Comparison of ENCODE assay signal across 11 cellular contexts in genomic region chr1:52867060-52867845, GRCh38. TPM values are rescaled to one million over a fixed set of nuclear protein-coding genes. Genes with fewer than 3 reads are reported as not detected.
DNase-seq lines count a peak whose midpoint lies in the region; ATAC-seq and TF ChIP-seq lines count a peak whose summit lies in the region.
"Had no signal": no experiment of that assay in that cellular context is flagged by ENCODE, and none has a peak within 500 bp of the region (broad histone marks: within the 10 kb centered on the region; RNA-seq: fewer than 3 reads in every experiment).

No MANE protein-coding gene starts in this region.

- TF ChIP-seq CTCF in neural progenitor cell (IDR thresholded peaks at IDR 0.05) = no peak

- no peak overlapping the region for H3K4me3 ChIP-seq in neural progenitor cell

- H3K4me1 Mint-ChIP-seq in activated CD4-positive, alpha-beta T cell treated with anti-CD3 and anti-CD28 coated beads for 36 hours = peaks cover 5% of the 10 kb centered on the region
- no peaks in the 10 kb centered on the region for H3K4me1 Mint-ChIP-seq in stimulated activated memory B cell treated with anti-CD40 and anti-IgM and Interleukin-4, amounts not matched to agents 10 μg/mL and 1 μg/mL and 100 μg/mL, for 72 hours
- H3K4me1 Mint-ChIP-seq in neural progenitor cell = no peaks in the 10 kb centered on the region

- no peaks in the 10 kb centered on the region for H3K27me3 ChIP-seq in neural progenitor cell

- H3K9me3 ChIP-seq in neural progenitor cell (ENCODE audit: low read depth) = no peaks in the 10 kb centered on the region

- intact Hi-C loops in activated CD4-positive, alpha-beta T cell treated with anti-CD3 and anti-CD28 coated beads for 36 hours (cut with DNase I, micrococcal nuclease) = no loop called here

- POLR2A ChIA-PET in activated CD4-positive, alpha-beta T cell treated with anti-CD3 and anti-CD28 coated beads for 36 hours (lab: Charles Lee) = interaction anchor here (0.7 kb wide), 1 partner anchor 10 kb away, joined by 5 read pairs; no protein-coding TSS in a partner anchor

- H2AFZ ChIP-seq in neural progenitor cell (replicated peaks) = no peak overlapping the region

- H3K27me3 Mint-ChIP-seq in activated CD4-positive, alpha-beta T cell treated with anti-CD3 and anti-CD28 coated beads for 36 hours = peaks cover 5% of the 10 kb centered on the region
- no peaks in the 10 kb centered on the region for H3K27me3 Mint-ChIP-seq in stimulated activated memory B cell treated with anti-CD40 and anti-IgM and Interleukin-4, amounts not matched to agents 10 μg/mL and 1 μg/mL and 100 μg/mL, for 72 hours
- no peaks in the 10 kb centered on the region for H3K27me3 Mint-ChIP-seq in neural progenitor cell (ENCODE audit: insufficient read depth, low read depth)

- no peaks in the 10 kb centered on the region for H4K20me1 ChIP-seq in neural progenitor cell (ENCODE audit: low read depth)

- H3K27ac ChIP-seq in neural progenitor cell = no peak overlapping the region

- H3K9me3 Mint-ChIP-seq in activated CD4-positive, alpha-beta T cell treated with anti-CD3 and anti-CD28 coated beads for 36 hours (ENCODE audit: low read depth) = no peaks in the 10 kb centered on the region
- H3K9me3 Mint-ChIP-seq in stimulated activated memory B cell treated with anti-CD40 and anti-IgM and Interleukin-4, amounts not matched to agents 10 μg/mL and 1 μg/mL and 100 μg/mL, for 72 hours = no peaks in the 10 kb centered on the region
- peaks cover 5% of the 10 kb centered on the region for H3K9me3 Mint-ChIP-seq in neural progenitor cell

- H3K36me3 Mint-ChIP-seq in activated CD4-positive, alpha-beta T cell treated with anti-CD3 and anti-CD28 coated beads for 36 hours (ENCODE audit: low read depth) = no peaks in the 10 kb centered on the region
- H3K36me3 Mint-ChIP-seq in stimulated activated memory B cell treated with anti-CD40 and anti-IgM and Interleukin-4, amounts not matched to agents 10 μg/mL and 1 μg/mL and 100 μg/mL, for 72 hours = no peaks in the 10 kb centered on the region
- no peaks in the 10 kb centered on the region for H3K36me3 Mint-ChIP-seq in neural progenitor cell

- no peak overlapping the region for H3K4me2 ChIP-seq in neural progenitor cell

- ATAC-seq in activated CD4-positive, alpha-beta T cell treated with anti-CD3 and anti-CD28 coated beads for 36 hours = peak; percentile 96
- peak; percentile 96 for ATAC-seq in HG02571 (IDR thresholded peaks at IDR 0.05; ENCODE audit: unreplicated experiment)
- peak; percentile 82 for ATAC-seq in HG03521 (IDR thresholded peaks at IDR 0.05; ENCODE audit: unreplicated experiment)
- peak; percentile 58 for ATAC-seq in stimulated activated memory B cell treated with anti-CD40 and anti-IgM and Interleukin-4, amounts not matched to agents 10 μg/mL and 1 μg/mL and 100 μg/mL, for 72 hours

- H3K79me2 ChIP-seq in neural progenitor cell (ENCODE audit: low read depth) = no peaks in the 10 kb centered on the region

- H3K4me3 Mint-ChIP-seq in activated CD4-positive, alpha-beta T cell treated with anti-CD3 and anti-CD28 coated beads for 36 hours = no peak overlapping the region
- no peak overlapping the region for H3K4me3 Mint-ChIP-seq in stimulated activated memory B cell treated with anti-CD40 and anti-IgM and Interleukin-4, amounts not matched to agents 10 μg/mL and 1 μg/mL and 100 μg/mL, for 72 hours
- H3K4me3 Mint-ChIP-seq in neural progenitor cell = no peak overlapping the region

- H3K9ac ChIP-seq in neural progenitor cell = no peak overlapping the region

- no peaks in the 10 kb centered on the region for H3F3A ChIP-seq in neural progenitor cell (ENCODE audit: low read depth)

- CTCF ChIA-PET in activated CD4-positive, alpha-beta T cell treated with anti-CD3 and anti-CD28 coated beads for 36 hours (lab: Charles Lee) = interaction anchor here (0.6 to 1.1 kb wide), 5 partner anchors 19 to 317 kb away, joined by 3 to 5 read pairs (median 3); no protein-coding TSS in a partner anchor

- H3K36me3 ChIP-seq in neural progenitor cell = no peaks in the 10 kb centered on the region

- H3K27ac Mint-ChIP-seq in activated CD4-positive, alpha-beta T cell treated with anti-CD3 and anti-CD28 coated beads for 36 hours = no peak overlapping the region
- no peak overlapping the region for H3K27ac Mint-ChIP-seq in stimulated activated memory B cell treated with anti-CD40 and anti-IgM and Interleukin-4, amounts not matched to agents 10 μg/mL and 1 μg/mL and 100 μg/mL, for 72 hours
- H3K27ac Mint-ChIP-seq in neural progenitor cell = no peak overlapping the region

- DNase-seq in activated CD4-positive, alpha-beta T cell treated with anti-CD3 and anti-CD28 coated beads for 36 hours = no peak
- DNase-seq in activated CD4-positive, alpha-beta T cell treated with anti-CD3 and anti-CD28 coated beads for 4 hours = no peak
- DNase-seq in neural progenitor cell (ENCODE audit: low spot score) = no peak
- no peak for DNase-seq in stimulated activated CD4-positive, alpha-beta T cell treated with anti-CD3 and anti-CD28 coated beads, Interleukin-4, amount 100 ng/mL, for 4 hours
- no peak for DNase-seq in NCI-H345 treated with DMSO at 0.1 percent for 48 hours (lab: John Stamatoyannopoulos, UW; ENCODE audit: unreplicated experiment)
- DNase-seq: effector memory CD4-positive, alpha-beta T cell; NCI-H1417 treated with DMSO at 0.1 percent for 48 hours; SW 1271 had no signal

- H3K4me1 ChIP-seq in neural progenitor cell = no peaks in the 10 kb centered on the region

RNA-seq across cellular contexts. Expression of gene ZYG11A, which starts 24.7 kb away (rescaled TPM):
- total RNA-seq in activated CD4-positive, alpha-beta T cell treated with anti-CD3 and anti-CD28 coated beads for 36 hours = under 1 TPM; 0.11 to 0.25 TPM
- total RNA-seq in neural progenitor cell (ENCODE audit: low replicate concordance) = 0.52 and 0.65 TPM in 2 replicates

RNA-seq across cellular contexts. Expression of gene ECHDC2, which starts 54.3 kb away (rescaled TPM):
- total RNA-seq in activated CD4-positive, alpha-beta T cell treated with anti-CD3 and anti-CD28 coated beads for 36 hours = 10 to 100 TPM; 62.6 to 67.2 TPM
- 7.6 and 10.7 TPM in 2 replicates for total RNA-seq in neural progenitor cell (ENCODE audit: low replicate concordance)

RNA-seq across cellular contexts. Expression of gene SCP2, which starts 59.8 kb away (rescaled TPM):
- 10 to 100 TPM; 46.6 to 67.1 TPM for total RNA-seq in activated CD4-positive, alpha-beta T cell treated with anti-CD3 and anti-CD28 coated beads for 36 hours
- total RNA-seq in neural progenitor cell (ENCODE audit: low replicate concordance) = 71.1 and 101 TPM in 2 replicates
